1 cellular context compared by ENCODE assay signal in genomic region chr6:136846046-136846445, GRCh38.
TF ChIP-seq lines count a peak whose summit lies in the region.

No MANE protein-coding gene starts in this region.

TF ChIP-seq in WTC11, 78 proteins besides CTCF, POLR2A, EP300 and RAD21 (continued from another document):
- TF ChIP-seq AFF4 (CRISPR knock-in tag; IDR thresholded peaks at IDR 0.05; ENCODE audit: borderline replicate concordance), result no peak
- no peak for TF ChIP-seq AR (CRISPR knock-in tag; IDR thresholded peaks at IDR 0.05)
- no peak for TF ChIP-seq SP1 (CRISPR knock-in tag; conservative IDR thresholded peaks at IDR 0.05)
- no peak for TF ChIP-seq CREM (CRISPR knock-in tag; IDR thresholded peaks at IDR 0.05)
- no peak for TF ChIP-seq SMAD4 (CRISPR knock-in tag; IDR thresholded peaks at IDR 0.05)
- no peak for TF ChIP-seq ZNF219 (CRISPR knock-in tag; IDR thresholded peaks at IDR 0.05; ENCODE audit: borderline replicate concordance)
- TF ChIP-seq FOXP4 (CRISPR knock-in tag; IDR thresholded peaks at IDR 0.05), result no peak
- no peak for TF ChIP-seq SMAD3 (CRISPR knock-in tag; IDR thresholded peaks at IDR 0.05; ENCODE audit: borderline replicate concordance)
- no peak for TF ChIP-seq ZBTB21 (CRISPR knock-in tag; IDR thresholded peaks at IDR 0.05; ENCODE audit: borderline replicate concordance)
